Comparison of ENCODE assay signal across 1 cellular context in genomic region chr2:98822301-98823164, GRCh38.
TF ChIP-seq lines count a peak whose summit lies in the region.

No MANE protein-coding gene starts in this region.

TF ChIP-seq in WTC11, 78 proteins besides CTCF, POLR2A, EP300 and RAD21 (continued from another document):
- TF ChIP-seq RORB (CRISPR knock-in tag; IDR thresholded peaks at IDR 0.05) (no peak), ESRRA (CRISPR knock-in tag; IDR thresholded peaks at IDR 0.05; ENCODE audit: borderline replicate concordance) (peak; percentile 87; the same call in 1 of the 2 replicates), NFYB (CRISPR knock-in tag; conservative IDR thresholded peaks at IDR 0.05; ENCODE audit: low read depth) (peak; percentile 55; the same call in 1 of the 2 replicates), E2F1 (CRISPR knock-in tag; IDR thresholded peaks at IDR 0.05) (peak; percentile 95), SMAD3 (CRISPR knock-in tag; IDR thresholded peaks at IDR 0.05; ENCODE audit: borderline replicate concordance) (0 out of 2 replicates have a peak, but pooled peaks have one; percentile 79), RELA (CRISPR knock-in tag; IDR thresholded peaks at IDR 0.05; ENCODE audit: borderline replicate concordance) (peak; percentile 96; the same call in 1 of the 2 replicates), NR1H2 (CRISPR knock-in tag; IDR thresholded peaks at IDR 0.05) (no peak), NFE2L1 (CRISPR knock-in tag; IDR thresholded peaks at IDR 0.05) (peak; percentile 90; the same call in 1 of the 2 replicates), ZNF671 (CRISPR knock-in tag; IDR thresholded peaks at IDR 0.05) (peak; percentile 40; the same call in 1 of the 2 replicates), SOX15 (CRISPR knock-in tag; IDR thresholded peaks at IDR 0.05) (no peak), PRDM15 (CRISPR knock-in tag; IDR thresholded peaks at IDR 0.05) (peak; percentile 54; the same call in 1 of the 2 replicates), STAT6 (CRISPR knock-in tag; conservative IDR thresholded peaks at IDR 0.05; ENCODE audit: low read depth) (no peak), ZMAT4 (CRISPR knock-in tag; IDR thresholded peaks at IDR 0.05) (no peak), ZNF263 (CRISPR knock-in tag; IDR thresholded peaks at IDR 0.05; ENCODE audit: low read depth) (peak; percentile 65; the same call in 1 of the 2 replicates), ZNF219 (CRISPR knock-in tag; IDR thresholded peaks at IDR 0.05; ENCODE audit: borderline replicate concordance) (peak; percentile 90; the same call in 1 of the 2 replicates), ATF2 (CRISPR knock-in tag; IDR thresholded peaks at IDR 0.05; ENCODE audit: borderline replicate concordance, low read depth) (no peak), ELF4 (CRISPR knock-in tag; IDR thresholded peaks at IDR 0.05; ENCODE audit: low read depth) (peak; percentile 92), CREB1 (CRISPR knock-in tag; IDR thresholded peaks at IDR 0.05) (peak; percentile 91; the same call in 1 of the 2 replicates), USF1 (CRISPR knock-in tag; IDR thresholded peaks at IDR 0.05) (peak; percentile 72; the same call in 1 of the 2 replicates), HMGA2 (CRISPR knock-in tag; IDR thresholded peaks at IDR 0.05) (no peak), MYBL2 (CRISPR knock-in tag; IDR thresholded peaks at IDR 0.05) (0 out of 2 replicates have a peak, but pooled peaks have one; percentile 43), ZNF396 (CRISPR knock-in tag; IDR thresholded peaks at IDR 0.05; ENCODE audit: borderline replicate concordance) (no peak), JUN (CRISPR knock-in tag; IDR thresholded peaks at IDR 0.05) (peak; percentile 95), E2F4 (CRISPR knock-in tag; IDR thresholded peaks at IDR 0.05; ENCODE audit: borderline replicate concordance, low read depth) (peak; percentile 64; the same call in 1 of the 2 replicates), FOXK1 (CRISPR knock-in tag; IDR thresholded peaks at IDR 0.05) (peak; percentile 87), ZNF138 (CRISPR knock-in tag; conservative IDR thresholded peaks at IDR 0.05) (peak; percentile 64; the same call in 1 of the 2 replicates), CDX4 (CRISPR knock-in tag; IDR thresholded peaks at IDR 0.05; ENCODE audit: borderline replicate concordance) (no peak), ARID4B (CRISPR knock-in tag; IDR thresholded peaks at IDR 0.05; ENCODE audit: borderline replicate concordance) (peak; percentile 97), ATF3 (CRISPR knock-in tag; conservative IDR thresholded peaks at IDR 0.05) (0 out of 2 replicates have a peak, but pooled peaks have one; percentile 61), TEAD4 (CRISPR knock-in tag; IDR thresholded peaks at IDR 0.05) (peak; percentile 90), ZNF512 (CRISPR knock-in tag; IDR thresholded peaks at IDR 0.05; ENCODE audit: borderline replicate concordance) (0 out of 2 replicates have a peak, but pooled peaks have one; percentile 49)
